In the genomic region with DNA sequence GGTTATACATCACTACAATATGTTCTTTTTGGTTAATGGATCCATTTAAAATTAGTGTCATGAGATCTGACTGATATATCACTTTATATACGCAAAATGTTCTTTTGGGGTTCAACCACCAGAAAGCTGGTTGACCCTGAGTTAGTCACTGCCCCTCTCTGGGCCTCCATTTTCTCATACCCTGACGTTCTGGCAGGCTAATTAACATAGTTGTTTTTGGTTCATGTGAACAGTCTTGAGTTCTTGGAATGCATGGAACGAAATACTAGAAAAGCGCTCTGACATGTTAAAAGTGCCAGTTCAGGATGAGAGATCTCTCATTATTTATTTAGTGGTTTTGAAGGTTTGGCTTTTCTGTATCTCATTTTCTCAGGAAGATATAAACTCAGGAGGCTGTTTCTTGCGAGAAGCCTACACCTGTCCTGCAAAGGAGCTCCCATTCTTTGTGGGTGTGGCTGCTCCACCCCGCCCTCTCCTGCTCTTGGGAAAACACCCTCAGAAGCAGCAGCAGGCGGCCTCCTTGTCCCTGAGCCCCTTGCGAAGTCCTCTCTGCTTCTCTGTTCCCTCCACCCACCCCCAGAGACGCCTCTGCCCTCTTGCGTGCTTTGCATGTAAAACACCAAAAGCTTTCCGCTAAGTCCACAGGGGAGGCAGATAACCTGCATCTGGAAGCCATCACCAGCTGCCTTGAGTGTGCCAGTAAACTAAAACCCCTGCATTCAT, we compare ENCODE assay signal across 2 cellular contexts.
TF ChIP-seq lines count a peak whose summit lies in the region.

No MANE protein-coding gene starts in this region.

TF ChIP-seq in GM23338, 12 proteins besides CTCF, POLR2A, EP300 and RAD21 (continues in another document):
- TF ChIP-seq, protein P1, sequence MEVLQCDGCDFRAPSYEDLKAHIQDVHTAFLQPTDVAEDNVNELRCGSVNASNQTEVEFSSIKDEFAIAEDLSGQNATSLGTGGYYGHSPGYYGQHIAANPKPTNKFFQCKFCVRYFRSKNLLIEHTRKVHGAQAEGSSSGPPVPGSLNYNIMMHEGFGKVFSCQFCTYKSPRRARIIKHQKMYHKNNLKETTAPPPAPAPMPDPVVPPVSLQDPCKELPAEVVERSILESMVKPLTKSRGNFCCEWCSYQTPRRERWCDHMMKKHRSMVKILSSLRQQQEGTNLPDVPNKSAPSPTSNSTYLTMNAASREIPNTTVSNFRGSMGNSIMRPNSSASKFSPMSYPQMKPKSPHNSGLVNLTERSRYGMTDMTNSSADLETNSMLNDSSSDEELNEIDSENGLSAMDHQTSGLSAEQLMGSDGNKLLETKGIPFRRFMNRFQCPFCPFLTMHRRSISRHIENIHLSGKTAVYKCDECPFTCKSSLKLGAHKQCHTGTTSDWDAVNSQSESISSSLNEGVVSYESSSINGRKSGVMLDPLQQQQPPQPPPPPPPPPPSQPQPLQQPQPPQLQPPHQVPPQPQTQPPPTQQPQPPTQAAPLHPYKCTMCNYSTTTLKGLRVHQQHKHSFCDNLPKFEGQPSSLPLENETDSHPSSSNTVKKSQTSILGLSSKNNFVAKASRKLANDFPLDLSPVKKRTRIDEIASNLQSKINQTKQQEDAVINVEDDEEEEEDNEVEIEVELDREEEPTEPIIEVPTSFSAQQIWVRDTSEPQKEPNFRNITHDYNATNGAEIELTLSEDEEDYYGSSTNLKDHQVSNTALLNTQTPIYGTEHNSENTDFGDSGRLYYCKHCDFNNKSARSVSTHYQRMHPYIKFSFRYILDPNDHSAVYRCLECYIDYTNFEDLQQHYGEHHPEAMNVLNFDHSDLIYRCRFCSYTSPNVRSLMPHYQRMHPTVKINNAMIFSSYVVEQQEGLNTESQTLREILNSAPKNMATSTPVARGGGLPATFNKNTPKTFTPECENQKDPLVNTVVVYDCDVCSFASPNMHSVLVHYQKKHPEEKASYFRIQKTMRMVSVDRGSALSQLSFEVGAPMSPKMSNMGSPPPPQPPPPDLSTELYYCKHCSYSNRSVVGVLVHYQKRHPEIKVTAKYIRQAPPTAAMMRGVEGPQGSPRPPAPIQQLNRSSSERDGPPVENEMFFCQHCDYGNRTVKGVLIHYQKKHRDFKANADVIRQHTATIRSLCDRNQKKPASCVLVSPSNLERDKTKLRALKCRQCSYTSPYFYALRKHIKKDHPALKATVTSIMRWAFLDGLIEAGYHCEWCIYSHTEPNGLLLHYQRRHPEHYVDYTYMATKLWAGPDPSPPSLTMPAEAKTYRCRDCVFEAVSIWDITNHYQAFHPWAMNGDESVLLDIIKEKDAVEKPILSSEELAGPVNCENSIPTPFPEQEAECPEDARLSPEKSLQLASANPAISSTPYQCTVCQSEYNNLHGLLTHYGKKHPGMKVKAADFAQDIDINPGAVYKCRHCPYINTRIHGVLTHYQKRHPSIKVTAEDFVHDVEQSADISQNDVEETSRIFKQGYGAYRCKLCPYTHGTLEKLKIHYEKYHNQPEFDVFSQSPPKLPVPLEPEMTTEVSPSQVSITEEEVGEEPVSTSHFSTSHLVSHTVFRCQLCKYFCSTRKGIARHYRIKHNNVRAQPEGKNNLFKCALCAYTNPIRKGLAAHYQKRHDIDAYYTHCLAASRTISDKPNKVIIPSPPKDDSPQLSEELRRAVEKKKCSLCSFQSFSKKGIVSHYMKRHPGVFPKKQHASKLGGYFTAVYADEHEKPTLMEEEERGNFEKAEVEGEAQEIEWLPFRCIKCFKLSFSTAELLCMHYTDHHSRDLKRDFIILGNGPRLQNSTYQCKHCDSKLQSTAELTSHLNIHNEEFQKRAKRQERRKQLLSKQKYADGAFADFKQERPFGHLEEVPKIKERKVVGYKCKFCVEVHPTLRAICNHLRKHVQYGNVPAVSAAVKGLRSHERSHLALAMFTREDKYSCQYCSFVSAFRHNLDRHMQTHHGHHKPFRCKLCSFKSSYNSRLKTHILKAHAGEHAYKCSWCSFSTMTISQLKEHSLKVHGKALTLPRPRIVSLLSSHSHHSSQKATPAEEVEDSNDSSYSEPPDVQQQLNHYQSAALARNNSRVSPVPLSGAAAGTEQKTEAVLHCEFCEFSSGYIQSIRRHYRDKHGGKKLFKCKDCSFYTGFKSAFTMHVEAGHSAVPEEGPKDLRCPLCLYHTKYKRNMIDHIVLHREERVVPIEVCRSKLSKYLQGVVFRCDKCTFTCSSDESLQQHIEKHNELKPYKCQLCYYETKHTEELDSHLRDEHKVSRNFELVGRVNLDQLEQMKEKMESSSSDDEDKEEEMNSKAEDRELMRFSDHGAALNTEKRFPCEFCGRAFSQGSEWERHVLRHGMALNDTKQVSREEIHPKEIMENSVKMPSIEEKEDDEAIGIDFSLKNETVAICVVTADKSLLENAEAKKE (CRISPR knock-in tag; IDR thresholded peaks at IDR 0.05) = no peak
- TF ChIP-seq EZH2phosphoT487 (IDR thresholded peaks at IDR 0.05; ENCODE audit: unreplicated experiment) (no peak), CREB1 (CRISPR knock-in tag; IDR thresholded peaks at IDR 0.05; ENCODE audit: low read depth) (no peak), JUNB (IDR thresholded peaks at IDR 0.05; ENCODE audit: unreplicated experiment) (no peak), EZH2 (IDR thresholded peaks at IDR 0.05; ENCODE audit: low read depth, unreplicated experiment) (no peak), ZNF114 (CRISPR knock-in tag; IDR thresholded peaks at IDR 0.05) (no peak)
- TF ChIP-seq, protein P2, sequence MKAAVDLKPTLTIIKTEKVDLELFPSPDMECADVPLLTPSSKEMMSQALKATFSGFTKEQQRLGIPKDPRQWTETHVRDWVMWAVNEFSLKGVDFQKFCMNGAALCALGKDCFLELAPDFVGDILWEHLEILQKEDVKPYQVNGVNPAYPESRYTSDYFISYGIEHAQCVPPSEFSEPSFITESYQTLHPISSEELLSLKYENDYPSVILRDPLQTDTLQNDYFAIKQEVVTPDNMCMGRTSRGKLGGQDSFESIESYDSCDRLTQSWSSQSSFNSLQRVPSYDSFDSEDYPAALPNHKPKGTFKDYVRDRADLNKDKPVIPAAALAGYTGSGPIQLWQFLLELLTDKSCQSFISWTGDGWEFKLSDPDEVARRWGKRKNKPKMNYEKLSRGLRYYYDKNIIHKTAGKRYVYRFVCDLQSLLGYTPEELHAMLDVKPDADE (IDR thresholded peaks at IDR 0.05) = no peak
- TF ChIP-seq, protein P3, sequence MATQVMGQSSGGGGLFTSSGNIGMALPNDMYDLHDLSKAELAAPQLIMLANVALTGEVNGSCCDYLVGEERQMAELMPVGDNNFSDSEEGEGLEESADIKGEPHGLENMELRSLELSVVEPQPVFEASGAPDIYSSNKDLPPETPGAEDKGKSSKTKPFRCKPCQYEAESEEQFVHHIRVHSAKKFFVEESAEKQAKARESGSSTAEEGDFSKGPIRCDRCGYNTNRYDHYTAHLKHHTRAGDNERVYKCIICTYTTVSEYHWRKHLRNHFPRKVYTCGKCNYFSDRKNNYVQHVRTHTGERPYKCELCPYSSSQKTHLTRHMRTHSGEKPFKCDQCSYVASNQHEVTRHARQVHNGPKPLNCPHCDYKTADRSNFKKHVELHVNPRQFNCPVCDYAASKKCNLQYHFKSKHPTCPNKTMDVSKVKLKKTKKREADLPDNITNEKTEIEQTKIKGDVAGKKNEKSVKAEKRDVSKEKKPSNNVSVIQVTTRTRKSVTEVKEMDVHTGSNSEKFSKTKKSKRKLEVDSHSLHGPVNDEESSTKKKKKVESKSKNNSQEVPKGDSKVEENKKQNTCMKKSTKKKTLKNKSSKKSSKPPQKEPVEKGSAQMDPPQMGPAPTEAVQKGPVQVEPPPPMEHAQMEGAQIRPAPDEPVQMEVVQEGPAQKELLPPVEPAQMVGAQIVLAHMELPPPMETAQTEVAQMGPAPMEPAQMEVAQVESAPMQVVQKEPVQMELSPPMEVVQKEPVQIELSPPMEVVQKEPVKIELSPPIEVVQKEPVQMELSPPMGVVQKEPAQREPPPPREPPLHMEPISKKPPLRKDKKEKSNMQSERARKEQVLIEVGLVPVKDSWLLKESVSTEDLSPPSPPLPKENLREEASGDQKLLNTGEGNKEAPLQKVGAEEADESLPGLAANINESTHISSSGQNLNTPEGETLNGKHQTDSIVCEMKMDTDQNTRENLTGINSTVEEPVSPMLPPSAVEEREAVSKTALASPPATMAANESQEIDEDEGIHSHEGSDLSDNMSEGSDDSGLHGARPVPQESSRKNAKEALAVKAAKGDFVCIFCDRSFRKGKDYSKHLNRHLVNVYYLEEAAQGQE (IDR thresholded peaks at IDR 0.05; ENCODE audit: unreplicated experiment) = no peak

TF ChIP-seq in SK-N-SH treated with all-trans-retinoic acid at 6 μM for 48 hours, 23 proteins besides CTCF, POLR2A, EP300 and RAD21 (continued from another document):
- TF ChIP-seq, protein P4, sequence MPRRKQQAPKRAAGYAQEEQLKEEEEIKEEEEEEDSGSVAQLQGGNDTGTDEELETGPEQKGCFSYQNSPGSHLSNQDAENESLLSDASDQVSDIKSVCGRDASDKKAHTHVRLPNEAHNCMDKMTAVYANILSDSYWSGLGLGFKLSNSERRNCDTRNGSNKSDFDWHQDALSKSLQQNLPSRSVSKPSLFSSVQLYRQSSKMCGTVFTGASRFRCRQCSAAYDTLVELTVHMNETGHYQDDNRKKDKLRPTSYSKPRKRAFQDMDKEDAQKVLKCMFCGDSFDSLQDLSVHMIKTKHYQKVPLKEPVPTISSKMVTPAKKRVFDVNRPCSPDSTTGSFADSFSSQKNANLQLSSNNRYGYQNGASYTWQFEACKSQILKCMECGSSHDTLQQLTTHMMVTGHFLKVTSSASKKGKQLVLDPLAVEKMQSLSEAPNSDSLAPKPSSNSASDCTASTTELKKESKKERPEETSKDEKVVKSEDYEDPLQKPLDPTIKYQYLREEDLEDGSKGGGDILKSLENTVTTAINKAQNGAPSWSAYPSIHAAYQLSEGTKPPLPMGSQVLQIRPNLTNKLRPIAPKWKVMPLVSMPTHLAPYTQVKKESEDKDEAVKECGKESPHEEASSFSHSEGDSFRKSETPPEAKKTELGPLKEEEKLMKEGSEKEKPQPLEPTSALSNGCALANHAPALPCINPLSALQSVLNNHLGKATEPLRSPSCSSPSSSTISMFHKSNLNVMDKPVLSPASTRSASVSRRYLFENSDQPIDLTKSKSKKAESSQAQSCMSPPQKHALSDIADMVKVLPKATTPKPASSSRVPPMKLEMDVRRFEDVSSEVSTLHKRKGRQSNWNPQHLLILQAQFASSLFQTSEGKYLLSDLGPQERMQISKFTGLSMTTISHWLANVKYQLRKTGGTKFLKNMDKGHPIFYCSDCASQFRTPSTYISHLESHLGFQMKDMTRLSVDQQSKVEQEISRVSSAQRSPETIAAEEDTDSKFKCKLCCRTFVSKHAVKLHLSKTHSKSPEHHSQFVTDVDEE (CRISPR knock-in tag; IDR thresholded peaks at IDR 0.05) = 0 out of 2 replicates have a peak, but pooled peaks have one; percentile 40
- no peak for TF ChIP-seq ISL1 (CRISPR knock-in tag; IDR thresholded peaks at IDR 0.05)
- TF ChIP-seq OSR1 (CRISPR knock-in tag; IDR thresholded peaks at IDR 0.05) = no peak
- peak; percentile 72; the same call in 1 of the 2 replicates for TF ChIP-seq TCF4 (CRISPR knock-in tag; IDR thresholded peaks at IDR 0.05; ENCODE audit: borderline replicate concordance)
- no peak for TF ChIP-seq ZNF8 (CRISPR knock-in tag; IDR thresholded peaks at IDR 0.05)
TF ChIP-seq in SK-N-SH treated with all-trans-retinoic acid at 6 μM for 48 hours: peak in this region for 3.
